Comparison of ENCODE assay signal across 1 cellular context in the genomic region with DNA sequence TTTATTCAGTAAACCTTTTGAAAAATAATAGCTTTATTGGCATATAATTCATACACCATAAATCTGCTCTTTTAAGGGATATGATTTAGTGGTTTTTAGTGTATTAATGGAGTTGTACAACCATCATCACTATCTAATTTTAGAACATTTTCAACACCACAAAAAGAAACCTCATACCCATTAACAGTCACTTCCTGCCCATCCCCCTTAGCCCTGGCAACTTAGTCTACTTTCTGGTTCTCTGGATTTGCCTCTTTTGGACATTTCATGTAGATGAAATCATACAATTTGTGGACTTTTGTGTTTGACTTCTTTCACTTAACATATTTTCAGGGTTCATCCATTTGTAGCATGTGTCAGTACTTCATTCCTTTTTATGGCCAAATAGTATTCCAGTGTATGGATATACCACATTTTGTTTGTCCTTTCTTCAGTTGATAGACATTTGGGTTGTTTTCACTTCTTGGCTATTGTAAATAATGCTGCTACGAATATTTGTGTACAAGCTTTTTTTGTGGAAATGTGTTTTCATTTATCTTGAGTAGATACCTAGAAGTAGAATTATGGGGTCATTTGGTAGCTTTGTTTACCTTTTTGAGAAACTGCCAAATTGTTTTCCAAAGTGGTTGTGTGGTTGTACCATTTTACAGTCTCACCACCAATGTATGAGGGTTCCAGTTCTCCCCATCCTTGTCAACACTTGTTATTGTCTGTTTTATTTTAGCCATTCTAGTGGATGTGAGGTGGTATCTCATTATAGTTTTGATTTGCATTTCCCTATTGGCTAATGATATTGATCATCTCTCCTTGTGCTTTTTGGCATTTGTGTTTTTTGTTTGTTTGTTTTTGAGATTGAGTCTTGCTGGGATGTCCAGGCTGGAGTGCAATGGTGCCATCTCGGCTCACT.
TF ChIP-seq lines count a peak whose summit lies in the region.

No MANE protein-coding gene starts in this region.

TF ChIP-seq in IMR-90, 13 proteins besides CTCF, POLR2A, EP300 and RAD21:
- TF ChIP-seq SMC3 (IDR thresholded peaks at IDR 0.05; ENCODE audit: low read depth, low read length) (no peak), MAFK (IDR thresholded peaks at IDR 0.05; ENCODE audit: low read depth, low read length) (no peak), NFE2L2 (IDR thresholded peaks at IDR 0.05; ENCODE audit: low read depth, low read length) (no peak), CHD1 (IDR thresholded peaks at IDR 0.05; ENCODE audit: low read depth, low read length) (no peak), RCOR1 (IDR thresholded peaks at IDR 0.05; ENCODE audit: insufficient replicate concordance, low read length) (no peak), FOS (IDR thresholded peaks at IDR 0.05; ENCODE audit: low read depth, low read length) (no peak), CEBPB (IDR thresholded peaks at IDR 0.05; ENCODE audit: low read depth, low read length) (no peak), RFX5 (IDR thresholded peaks at IDR 0.05; ENCODE audit: low read depth, low read length) (no peak), MAZ (IDR thresholded peaks at IDR 0.05; ENCODE audit: borderline replicate concordance, low read depth, low read length) (no peak), MXI1 (IDR thresholded peaks at IDR 0.05; ENCODE audit: borderline replicate concordance, low read depth, low read length) (no peak), USF2 (IDR thresholded peaks at IDR 0.05; ENCODE audit: low read depth, low read length) (no peak), BHLHE40 (IDR thresholded peaks at IDR 0.05; ENCODE audit: low read depth, low read length) (no peak)
- TF ChIP-seq, protein P1, sequence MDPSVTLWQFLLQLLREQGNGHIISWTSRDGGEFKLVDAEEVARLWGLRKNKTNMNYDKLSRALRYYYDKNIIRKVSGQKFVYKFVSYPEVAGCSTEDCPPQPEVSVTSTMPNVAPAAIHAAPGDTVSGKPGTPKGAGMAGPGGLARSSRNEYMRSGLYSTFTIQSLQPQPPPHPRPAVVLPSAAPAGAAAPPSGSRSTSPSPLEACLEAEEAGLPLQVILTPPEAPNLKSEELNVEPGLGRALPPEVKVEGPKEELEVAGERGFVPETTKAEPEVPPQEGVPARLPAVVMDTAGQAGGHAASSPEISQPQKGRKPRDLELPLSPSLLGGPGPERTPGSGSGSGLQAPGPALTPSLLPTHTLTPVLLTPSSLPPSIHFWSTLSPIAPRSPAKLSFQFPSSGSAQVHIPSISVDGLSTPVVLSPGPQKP (IDR thresholded peaks at IDR 0.05; ENCODE audit: borderline replicate concordance, low read depth, low read length), result no peak
